Comparison of ENCODE assay signal across 8 cellular contexts in genomic region chr2:191617589-191617988, GRCh38.
DNase-seq lines count a peak whose midpoint lies in the region; ATAC-seq lines count a peak whose summit lies in the region.

No MANE protein-coding gene starts in this region.

- ATAC-seq in GM19467 (IDR thresholded peaks at IDR 0.05; ENCODE audit: unreplicated experiment) (peak; percentile 85), HG03520 (IDR thresholded peaks at IDR 0.05; ENCODE audit: unreplicated experiment) (peak; percentile 73)

- DNase-seq in CD1c-positive myeloid dendritic cell (ENCODE audit: extremely low spot score) (peak; percentile 53), activated T-cell treated with anti-CD3 and anti-CD28 coated beads for 4 hours (peak; percentile 23), DMS79 treated with DMSO at 0.1 percent for 48 hours (lab: John Stamatoyannopoulos, UW) (no peak), NCI-H2227 treated with DMSO at 0.1 percent for 48 hours (lab: John Stamatoyannopoulos, UW) (no peak), AG08395 (ENCODE audit: low spot score) (no peak)
- peak; percentile 60 for DNase-seq in stimulated activated CD4-positive, alpha-beta T cell treated with anti-CD3 and anti-CD28 coated beads, Interleukin-4, amount 100 ng/mL, for 24 hours

Comparison
In these comparisons a context has a peak if more than half of its experiments do, and no peak if none do; other contexts are left out.
1. DNase-seq: peak in CD1c-positive myeloid dendritic cell (single experiment), activated T-cell treated with anti-CD3 and anti-CD28 coated beads for 4 hours (single experiment) and stimulated activated CD4-positive, alpha-beta T cell treated with anti-CD3 and anti-CD28 coated beads, Interleukin-4, amount 100 ng/mL, for 24 hours (single experiment); none in DMS79 treated with DMSO at 0.1 percent for 48 hours (single experiment), NCI-H2227 treated with DMSO at 0.1 percent for 48 hours (single experiment) and AG08395 (single experiment).